8 cellular contexts compared by ENCODE assay signal in genomic region chr6:134822920-134823430, GRCh38.
DNase-seq lines count a peak whose midpoint lies in the region; ATAC-seq and TF ChIP-seq lines count a peak whose summit lies in the region.

No MANE protein-coding gene starts in this region.

- no peak overlapping the region for H3K27ac ChIP-seq in SJSA1

- no peak overlapping the region for H3K4me3 ChIP-seq in NB4 (ENCODE audit: low read depth, low read length)
- no peak overlapping the region for H3K4me3 ChIP-seq in SJSA1

- peak; percentile 86 for TF ChIP-seq CTCF in NB4 (IDR thresholded peaks at IDR 0.05; ENCODE audit: low read depth, low read length)

- in situ Hi-C loops in T47D (cut with HindIII; ENCODE audit: low pct_unique_long_range_greater_than_20kb, low sequenced_read_pairs): no loop called here

- H3K27me3 ChIP-seq in SJSA1 (replicated peaks): no peaks in the 10 kb centered on the region

- no peaks in the 10 kb centered on the region for H3K9me3 ChIP-seq in SJSA1 (replicated peaks)

- no peaks in the 10 kb centered on the region for H3K4me1 ChIP-seq in SJSA1 (replicated peaks)

- no peak for TF ChIP-seq POLR2A in NB4 (IDR thresholded peaks at IDR 0.05; ENCODE audit: extremely low read depth, insufficient read length)

- peak; percentile 82 for ATAC-seq in HG02571 (IDR thresholded peaks at IDR 0.05; ENCODE audit: unreplicated experiment)

- no peaks in the 10 kb centered on the region for H3K36me3 ChIP-seq in SJSA1

- peak; percentile 64 for DNase-seq in activated effector memory CD4-positive, alpha-beta T cell treated with anti-CD3 and anti-CD28 coated beads, Interleukin-2, amount 50 U/mL, for 16 hours
- DNase-seq in activated effector memory CD4-positive, alpha-beta T cell treated with Interleukin-2 at 50 U/mL for 16 hours: no peak
- DNase-seq in NB4 (ENCODE audit: low read depth) (peak; percentile 84), SJSA1 (ENCODE audit: low read depth in 1 of 2, low spot score in 2 of 2) (peak; percentile 60 to 73), T47D (ENCODE audit: low read depth in 1 of 2, low spot score in 1 of 2) (peak; percentile 37 to 80), inferior parietal cortex (ENCODE audit: extremely low spot score) (peak; percentile 96), smooth muscle cell of the brain vasculature (ENCODE audit: low read depth, low spot score) (peak; percentile 69)
